Comparison of ENCODE assay signal across 8 cellular contexts in the genomic region with DNA sequence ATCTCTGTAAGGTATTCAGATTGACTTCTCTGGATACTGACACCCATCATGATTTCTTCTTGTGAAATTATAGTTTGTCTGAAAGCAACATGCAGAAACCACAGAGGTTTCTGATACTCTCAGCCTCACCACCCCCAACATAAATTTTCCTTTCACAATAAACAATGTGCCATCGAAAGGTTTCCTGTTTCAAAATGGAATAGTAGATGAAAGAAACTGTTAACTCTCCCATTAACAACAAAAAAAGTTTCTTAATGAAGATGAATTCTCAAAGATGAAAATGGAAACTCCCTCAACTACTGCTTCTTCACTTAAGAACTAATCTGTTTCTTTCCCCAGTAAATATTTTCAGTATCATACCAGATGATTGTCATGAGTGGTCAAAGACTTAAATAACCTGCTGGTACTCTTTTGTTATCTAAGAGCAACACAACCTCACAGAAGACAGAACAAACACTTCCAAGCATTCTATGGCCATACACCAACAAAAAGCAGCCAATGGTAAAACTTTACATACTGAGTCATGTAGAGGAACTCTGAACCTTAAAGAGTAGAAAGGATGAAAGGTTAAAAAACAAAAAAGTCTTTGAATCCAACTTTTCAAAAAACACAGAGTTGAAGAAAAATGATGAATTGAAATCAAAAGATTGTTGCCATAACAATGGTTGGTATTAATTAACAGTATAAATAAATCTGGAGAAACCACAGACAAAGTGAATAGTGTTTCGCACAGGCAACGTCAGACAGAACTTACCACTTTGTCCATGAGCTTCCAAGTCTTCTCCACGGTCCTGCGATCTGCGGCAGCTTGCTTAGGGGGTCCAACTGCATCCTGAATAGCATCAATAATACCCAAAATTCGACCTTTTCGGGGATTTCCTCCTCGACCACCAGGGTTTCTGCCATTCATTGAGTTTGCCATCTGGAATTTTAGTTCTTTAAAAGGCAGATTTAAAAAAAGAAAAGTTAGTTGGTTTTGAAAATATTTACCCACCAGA. TPM values are rescaled to one million over a fixed set of nuclear protein-coding genes. Genes with fewer than 3 reads are reported as not detected.
DNase-seq lines count a peak whose midpoint lies in the region; ATAC-seq and TF ChIP-seq lines count a peak whose summit lies in the region.

No MANE protein-coding gene starts in this region.

- no peaks in the 10 kb centered on the region for H3K9me3 Mint-ChIP-seq in natural killer cell

- peaks cover 8% of the 10 kb centered on the region for H3K36me3 Mint-ChIP-seq in natural killer cell

- no peak for DNase-seq in left ventricle myocardium inferior
- DNase-seq in left cardiac atrium, result no peak
- DNase-seq in Peyer's patch, result peak in 1 of 3 donors; percentile 31
- DNase-seq in natural killer cell, result no peak
- no peak for DNase-seq in NCI-H226
- no peak for DNase-seq in GF-D8 (lab: John Stamatoyannopoulos, UW)

- TF ChIP-seq POLR2A in Peyer's patch (IDR thresholded peaks at IDR 0.05), result no peak

- no peak for TF ChIP-seq CTCF in left ventricle myocardium inferior (IDR thresholded peaks at IDR 0.05; ENCODE audit: borderline replicate concordance)
- TF ChIP-seq CTCF in Peyer's patch (IDR thresholded peaks at IDR 0.05), result peak in 2 of 6 experiments; percentile 8 to 42
- no peak for TF ChIP-seq CTCF in natural killer cell (IDR thresholded peaks at IDR 0.05)

- H3K36me3 ChIP-seq in left ventricle myocardium inferior, result peaks cover 25% of the 10 kb centered on the region
- H3K36me3 ChIP-seq in Peyer's patch, result peaks cover 0 to 7% (median 0%) of the 10 kb centered on the region in 3 donors
- peaks cover 3% of the 10 kb centered on the region for H3K36me3 ChIP-seq in ectodermal cell (ENCODE audit: control insufficient read depth, insufficient read depth, low read length)

- no peaks in the 10 kb centered on the region for H3K27me3 ChIP-seq in left ventricle myocardium inferior (ENCODE audit: low read depth)
- H3K27me3 ChIP-seq in Peyer's patch, result no peaks in the 10 kb centered on the region
- H3K27me3 ChIP-seq in ectodermal cell (ENCODE audit: control insufficient read depth, insufficient read depth, low read length, poor library complexity, severe bottlenecking), result no peaks in the 10 kb centered on the region

- ATAC-seq in left cardiac atrium (no peak), HG02763 (IDR thresholded peaks at IDR 0.05; ENCODE audit: unreplicated experiment) (peak; percentile 24), natural killer cell (peak in 1 of 3 donors; percentile 4)

- H3K4me3 Mint-ChIP-seq in natural killer cell, result peak overlapping the region; percentile 100

- WGBS in ectodermal cell, 2 experiments, result 39 to 44% methylated on average over 8 to 9 of the region's 9 CpGs

- H3K9me3 ChIP-seq in left ventricle myocardium inferior (replicated peaks) (no peaks in the 10 kb centered on the region), Peyer's patch (no peaks in the 10 kb centered on the region), ectodermal cell (ENCODE audit: control insufficient read depth, low read length) (no peaks in the 10 kb centered on the region)

- no peaks in the 10 kb centered on the region for H3K27me3 Mint-ChIP-seq in natural killer cell (ENCODE audit: low read depth in 2 of 2)

- peaks cover 61 to 64% of the 10 kb centered on the region in 2 donors for H3K4me1 Mint-ChIP-seq in natural killer cell

- H3K4me3 ChIP-seq in left ventricle myocardium inferior, result peak overlapping the region; percentile 96
- H3K4me3 ChIP-seq in Peyer's patch, result peak overlapping the region; percentile 81 to 96 (median 82)
- H3K4me3 ChIP-seq in ectodermal cell (ENCODE audit: insufficient read depth, low read depth, low read length), result peak overlapping the region; percentile 96

- H3K27ac ChIP-seq in left ventricle myocardium inferior (replicated peaks) (peak overlapping the region; percentile 99), Peyer's patch (peak overlapping the region; percentile 92 to 97 (median 93)), ectodermal cell (ENCODE audit: insufficient read depth, low read depth, low read length, poor library complexity, severe bottlenecking) (no peak overlapping the region)

- peak overlapping the region; percentile 95 to 97 for H3K27ac Mint-ChIP-seq in natural killer cell

- H3K4me1 ChIP-seq in left ventricle myocardium inferior (peaks cover 82% of the 10 kb centered on the region), Peyer's patch (peaks cover 0 to 25% (median 7%) of the 10 kb centered on the region in 4 donors), ectodermal cell (ENCODE audit: control insufficient read depth, insufficient read depth, low read length) (peaks cover 20% of the 10 kb centered on the region)

- intact Hi-C loops in left ventricle myocardium inferior (cut with micrococcal nuclease) (loop anchor here (10.0 kb wide), 1 partner anchor 172 kb away; no protein-coding TSS in a partner anchor), left cardiac atrium (cut with DNase I) (loop anchor here in 1 of 2 donors (5.0 kb wide), 1 partner anchor 75 kb away; no protein-coding TSS in a partner anchor), natural killer cell (cut with micrococcal nuclease) (loop anchor here (1.0 to 10.0 kb wide), 6 partner anchors 39 to 468 kb away; no protein-coding TSS in a partner anchor)

RNA-seq across cellular contexts. Expression of a gene that starts 1.9 kb away (rescaled TPM):
- total RNA-seq in left ventricle myocardium inferior (46.7 TPM), left cardiac atrium (10 to 100 TPM; 35.7 to 41.1 TPM), Peyer's patch (100 to 1,000 TPM in 1 of 4 donors, 10 to 100 TPM in 3; 58.6 to 112 (median 84.5) TPM), natural killer cell (100 to 1,000 TPM; 180 to 287 (median 230) TPM)
- 38.2 TPM for polyA plus RNA-seq in ectodermal cell (2013, experiment 1 of 4)
- polyA plus RNA-seq in ectodermal cell (2013, experiment 2 of 4), result 43.3 TPM
- polyA plus RNA-seq in ectodermal cell (2013, experiment 3 of 4), result 34.9 TPM
- 37.4 TPM for polyA plus RNA-seq in ectodermal cell (2013, experiment 4 of 4)
